Comparison of ENCODE assay signal across 14 cellular contexts in the genomic region with DNA sequence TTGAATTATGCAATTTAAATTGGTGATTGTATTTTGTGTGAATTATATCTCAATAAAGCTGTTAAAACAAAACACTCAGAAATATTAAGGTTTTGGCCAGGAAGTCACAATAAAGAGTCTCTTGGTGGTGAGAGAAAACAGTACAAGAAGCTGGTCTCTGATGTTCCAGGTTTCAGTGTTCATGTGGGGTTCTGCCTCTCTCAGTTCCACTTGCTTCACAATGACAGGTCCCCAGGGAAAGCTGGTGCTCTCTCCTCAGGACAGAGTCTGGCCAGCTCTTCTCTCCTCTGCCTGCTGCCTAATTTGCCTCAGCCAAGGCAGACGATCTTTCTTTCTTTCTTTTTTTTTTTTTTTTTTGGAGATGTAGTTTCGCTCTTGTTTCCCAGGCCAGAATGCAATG.
DNase-seq lines count a peak whose midpoint lies in the region; ATAC-seq, FAIRE-seq and TF ChIP-seq lines count a peak whose summit lies in the region.
"Had no signal": no experiment of that assay in that cellular context is flagged by ENCODE, and none has a peak within 500 bp of the region (broad histone marks: within the 10 kb centered on the region; RNA-seq: fewer than 3 reads in every experiment).

No MANE protein-coding gene starts in this region.

- H3K27ac ChIP-seq in sigmoid colon (no peak overlapping the region), OCI-LY7 (ENCODE audit: low read depth, low read length, poor library complexity, severe bottlenecking) (no peak overlapping the region), heart right ventricle (no peak overlapping the region)
- H3K27ac ChIP-seq: tibial nerve had no signal

- no peaks in the 10 kb centered on the region for H3K9me2 ChIP-seq in OCI-LY7 (ENCODE audit: insufficient read depth, low read length)

- H3K4me2 ChIP-seq in OCI-LY7 (ENCODE audit: low read length) = no peak overlapping the region

- ATAC-seq in GM19351 (IDR thresholded peaks at IDR 0.05; ENCODE audit: unreplicated experiment) (peak; percentile 96), HG02623 (IDR thresholded peaks at IDR 0.05; ENCODE audit: unreplicated experiment) (peak; percentile 78), HG03342 (IDR thresholded peaks at IDR 0.05; ENCODE audit: unreplicated experiment) (peak; percentile 99), heart right ventricle (no peak)
- ATAC-seq: activated naive CD8-positive, alpha-beta T cell treated with anti-CD3 and anti-CD28 coated beads, Interleukin-2, amount 50 U/mL, for 24 hours; sciatic nerve had no signal

- H3K27me3 ChIP-seq in sigmoid colon (no peaks in the 10 kb centered on the region), heart right ventricle (no peaks in the 10 kb centered on the region)
- H3K27me3 ChIP-seq: tibial nerve had no signal

- intact Hi-C loops in sigmoid colon (cut with DNase I) (no loop called here), OCI-LY7 (cut with micrococcal nuclease; ENCODE audit: unreplicated experiment) (no loop called here), heart right ventricle (cut with DNase I) (no loop called here)

- no peak for TF ChIP-seq POLR2A in GM12892 (IDR thresholded peaks at IDR 0.05; ENCODE audit: low read depth, low read length)
- no peak for TF ChIP-seq POLR2A in sigmoid colon (IDR thresholded peaks at IDR 0.05)

- no peaks in the 10 kb centered on the region for H3K36me3 ChIP-seq in sigmoid colon
- H3K36me3 ChIP-seq in OCI-LY7 (ENCODE audit: insufficient read depth, low read length) = no peaks in the 10 kb centered on the region
- no peaks in the 10 kb centered on the region for H3K36me3 ChIP-seq in heart right ventricle
- H3K36me3 ChIP-seq: tibial nerve had no signal

- TF ChIP-seq CTCF in sigmoid colon (IDR thresholded peaks at IDR 0.05) (no peak), OCI-LY7 (conservative IDR thresholded peaks at IDR 0.05; ENCODE audit: low read length) (no peak), heart right ventricle (IDR thresholded peaks at IDR 0.05) (no peak)

- TF ChIP-seq EP300 in sigmoid colon (IDR thresholded peaks at IDR 0.05) = no peak

- no peak for DNase-seq in GM12892 (ENCODE audit: insufficient read length)
- no peak for DNase-seq in sigmoid colon
- DNase-seq in dermis blood vessel endothelial cell = no peak
- DNase-seq in OCI-LY7 (ENCODE audit: low spot score) = no peak
- no peak for DNase-seq in heart right ventricle
- DNase-seq: activated naive CD8-positive, alpha-beta T cell treated with anti-CD3 and anti-CD28 coated beads, Interleukin-2, amount 50 U/mL, for 24 hours; DMS53; IMR-90; islet precursor cell had no signal

- H2AFZ ChIP-seq in OCI-LY7 (ENCODE audit: low read length) = no peak overlapping the region

- POLR2A ChIA-PET in OCI-LY7 (lab: Charles Lee) = no interaction called here

- CTCF ChIA-PET in OCI-LY7 (lab: Charles Lee; ENCODE audit: unreplicated experiment) = no interaction called here

- BruUV-seq in OCI-LY7 (replicated peaks; lab: Mats Ljungman, UMichigan) = no TSS peak

- H3K9me3 ChIP-seq in sigmoid colon (no peaks in the 10 kb centered on the region), OCI-LY7 (ENCODE audit: low read length) (no peaks in the 10 kb centered on the region), heart right ventricle (no peaks in the 10 kb centered on the region)
- H3K9me3 ChIP-seq: tibial nerve had no signal

- 68 to 72% methylated on average over 2 of the region's 2 CpGs for WGBS in sigmoid colon, 2 donors
- WGBS in heart right ventricle, 2 donors = 67 to 70% methylated on average over 2 of the region's 2 CpGs

- H3K79me2 ChIP-seq in OCI-LY7 (ENCODE audit: insufficient read depth, low read depth, low read length) = no peaks in the 10 kb centered on the region

- no peaks in the 10 kb centered on the region for H4K20me1 ChIP-seq in OCI-LY7 (ENCODE audit: insufficient read depth, low read length)

- FAIRE-seq in GM12892 (lab: Jason Lieb, UNC) = peak; percentile 27

- no peaks in the 10 kb centered on the region for H3K4me1 ChIP-seq in sigmoid colon
- H3K4me1 ChIP-seq in OCI-LY7 (ENCODE audit: insufficient read depth, low read length, poor library complexity, severe bottlenecking) = no peaks in the 10 kb centered on the region
- H3K4me1 ChIP-seq in heart right ventricle = no peaks in the 10 kb centered on the region
- H3K4me1 ChIP-seq: tibial nerve had no signal

- H3K4me3 ChIP-seq in sigmoid colon (no peak overlapping the region), OCI-LY7 (ENCODE audit: low read depth, low read length, poor library complexity, severe bottlenecking) (no peak overlapping the region), heart right ventricle (no peak overlapping the region)
- H3K4me3 ChIP-seq: tibial nerve had no signal

Comparison
In these comparisons a context has a peak if more than half of its experiments do, and no peak if none do; other contexts are left out.
1. ATAC-seq: peak in GM19351 (single experiment), HG02623 (single experiment) and HG03342 (single experiment); none in heart right ventricle (0 of 8).